In the genomic region with DNA sequence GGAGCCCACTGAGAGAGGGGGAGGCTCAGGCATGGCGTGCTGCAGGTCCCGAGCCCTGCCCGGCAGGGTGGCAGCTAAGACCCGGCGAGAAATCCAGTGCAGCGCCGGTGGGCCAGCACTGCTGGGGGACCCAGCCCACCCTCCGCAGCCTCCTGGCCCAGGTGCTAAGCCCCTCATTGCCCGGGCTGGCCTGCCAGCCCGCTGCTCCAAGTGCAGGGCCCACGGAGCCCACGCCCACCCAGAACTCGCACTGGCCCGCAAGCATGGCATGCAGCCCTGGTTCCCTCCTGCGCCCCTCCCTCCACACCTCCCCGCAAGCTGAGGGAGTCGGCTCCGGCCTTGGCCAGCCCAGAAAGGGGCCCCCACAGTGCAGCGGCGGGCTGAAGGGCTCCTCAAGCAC, we compare ENCODE assay signal across 35 cellular contexts.
"Had no signal": no experiment of that assay in that cellular context is flagged by ENCODE, and none has a peak within 500 bp of the region (broad histone marks: within the 10 kb centered on the region; RNA-seq: fewer than 3 reads in every experiment).

No MANE protein-coding gene starts in this region.

- H3K9ac ChIP-seq: KMS-11 had no signal

- H3K27ac ChIP-seq: KMS-11 had no signal

- H3K27me3 ChIP-seq: MG63 had no signal

- H3K36me3 ChIP-seq: MG63 had no signal

- H3K9me3 ChIP-seq: MG63 had no signal

- H3K4me3 ChIP-seq: MG63 had no signal

- DNase-seq: Karpas-422, Kasumi-1, MG63, MM.1S, MV-4-11, NCI-H1048, NCI-H1092, NCI-H1092 treated with DMSO at 0.1 percent for 48 hours, NCI-H1105, NCI-H1105 treated with DMSO at 0.1 percent for 48 hours, NCI-H1417, NCI-H1417 treated with DMSO at 0.1 percent for 48 hours, NCI-H1436, NCI-H1436 treated with DMSO at 0.1 percent for 48 hours, NCI-H146, NCI-H1694, NCI-H1694 treated with DMSO at 0.1 percent for 48 hours, NCI-H187, NCI-H187 treated with DMSO at 0.1 percent for 48 hours, NCI-H1930, NCI-H2029, NCI-H2029 treated with DMSO at 0.1 percent for 48 hours, NCI-H2081, NCI-H2081 treated with DMSO at 0.1 percent for 48 hours, NCI-H2107, NCI-H2171, NCI-H2171 treated with DMSO at 0.1 percent for 48 hours, NCI-H2227 treated with DMSO at 0.1 percent for 48 hours, NCI-H226, NCI-H345, NCI-H446, NCI-H446 treated with DMSO at 0.1 percent for 48 hours, NCI-H510A, NCI-H510A treated with DMSO at 0.1 percent for 48 hours had no signal

- H3K4me2 ChIP-seq: KMS-11 had no signal
